8 cellular contexts compared by ENCODE assay signal in the genomic region with DNA sequence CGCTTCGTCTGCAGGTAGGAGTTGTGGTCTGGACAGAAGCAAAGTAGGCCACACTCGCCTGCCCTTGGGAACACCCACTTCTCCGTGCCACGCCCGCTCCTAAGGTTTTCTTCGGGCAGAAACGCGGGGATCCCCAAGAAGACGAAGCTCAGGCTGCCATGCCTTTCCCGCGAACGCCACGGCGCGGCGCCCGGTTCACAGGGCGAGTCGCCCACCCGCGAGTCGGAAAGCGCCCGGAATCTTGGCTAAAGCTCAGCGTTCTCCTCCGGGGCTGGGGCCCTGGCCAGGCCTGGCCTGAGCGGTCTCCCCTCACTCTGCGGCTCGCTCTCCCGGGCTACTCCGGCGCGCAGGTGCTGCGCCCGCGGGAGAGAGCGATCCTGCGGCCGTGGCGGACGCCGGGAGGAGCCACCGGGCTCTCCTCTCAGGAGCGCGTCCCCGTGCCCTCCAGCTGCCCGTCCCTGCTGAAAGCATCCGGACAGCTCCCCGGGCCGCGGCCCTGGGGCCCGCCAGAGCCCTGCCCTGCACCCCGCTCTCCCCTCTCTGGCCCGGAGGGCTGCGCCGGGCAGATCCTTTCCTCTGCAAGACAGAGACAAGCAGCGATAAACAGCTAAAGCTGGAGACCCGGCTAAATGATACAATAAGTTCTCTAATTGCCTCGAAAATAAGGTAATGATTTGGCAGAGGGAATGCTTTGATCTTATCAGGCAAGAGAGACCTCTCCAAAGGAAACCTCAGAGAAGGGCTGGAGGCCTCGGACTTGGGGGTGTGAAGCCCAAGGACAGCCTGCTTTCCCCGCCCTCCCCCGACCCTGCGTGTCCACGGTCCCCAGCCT.
DNase-seq lines count a peak whose midpoint lies in the region; ATAC-seq and TF ChIP-seq lines count a peak whose summit lies in the region.

No MANE protein-coding gene starts in this region.

- DNase-seq in AG08396 (ENCODE audit: low spot score) (peak; percentile 77), NCI-H2107 (lab: John Stamatoyannopoulos, UW) (peak; percentile 37), coronary artery (ENCODE audit: low spot score) (no peak), kidney tubule cell (ENCODE audit: low spot score) (peak; percentile 78)
- peak; percentile 52 to 59 for DNase-seq in activated CD4-positive, alpha-beta T cell treated with anti-CD3 and anti-CD28 coated beads for 4 hours
- DNase-seq in stimulated activated CD4-positive, alpha-beta T cell treated with anti-CD3 and anti-CD28 coated beads, Interleukin-15, amount 100 ng/mL, for 24 hours = peak; percentile 75

- H3K27ac ChIP-seq in coronary artery = no peak overlapping the region

- peak; percentile 52 for TF ChIP-seq CTCF in coronary artery (IDR thresholded peaks at IDR 0.05)

- peak overlapping the region; percentile 73 for H3K4me3 ChIP-seq in coronary artery

- ATAC-seq in GM19438 (IDR thresholded peaks at IDR 0.05; ENCODE audit: low read depth, unreplicated experiment) (peak; percentile 68), GM19328 (IDR thresholded peaks at IDR 0.05; ENCODE audit: unreplicated experiment) (no peak)
